24 cellular contexts compared by ENCODE assay signal in the genomic region with DNA sequence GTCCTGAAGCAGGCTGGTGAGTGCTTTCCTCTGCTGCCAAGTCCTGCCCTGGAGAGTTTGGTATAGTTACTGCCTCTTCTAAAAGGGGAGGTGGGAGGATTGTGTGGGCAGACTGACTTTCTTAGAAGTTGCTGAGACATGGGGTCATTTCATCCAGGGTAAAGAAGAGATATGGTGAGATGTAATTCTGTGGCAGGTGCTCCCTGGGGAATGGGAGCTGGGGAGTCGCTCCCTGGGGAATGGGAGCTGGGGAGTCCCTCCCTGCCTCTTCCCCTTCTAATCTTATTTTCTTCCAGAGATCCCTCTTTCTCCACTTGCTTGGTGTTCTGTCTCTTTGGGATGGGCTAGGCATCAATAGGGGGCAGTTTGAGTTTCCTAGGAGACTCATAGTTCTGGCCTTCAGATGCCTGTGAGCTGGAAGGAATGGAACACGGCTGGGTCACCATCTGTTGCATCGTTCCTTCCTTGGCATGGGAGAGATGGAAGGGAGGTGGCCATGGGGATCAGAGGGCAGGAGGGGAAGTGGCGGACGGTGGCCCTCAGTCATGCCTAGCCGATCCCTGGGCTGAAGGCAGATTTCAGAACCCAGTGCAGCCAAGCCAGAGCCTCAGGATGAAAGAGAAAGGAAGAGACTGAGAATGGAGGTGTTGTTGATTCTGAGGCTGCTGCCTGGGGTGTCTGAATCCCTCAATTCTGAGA. TPM values are rescaled to one million over a fixed set of nuclear protein-coding genes. Genes with fewer than 3 reads are reported as not detected.
DNase-seq lines count a peak whose midpoint lies in the region; ATAC-seq and TF ChIP-seq lines count a peak whose summit lies in the region.
"Had no signal": no experiment of that assay in that cellular context is flagged by ENCODE, and none has a peak within 500 bp of the region (broad histone marks: within the 10 kb centered on the region; RNA-seq: fewer than 3 reads in every experiment).

No MANE protein-coding gene starts in this region.

- H3K36me3 Mint-ChIP-seq in glutamatergic neuron (ENCODE audit: unreplicated experiment): no peaks in the 10 kb centered on the region
- H3K36me3 Mint-ChIP-seq: activated naive CD8-positive, alpha-beta T cell treated with anti-CD3 and anti-CD28 coated beads for 36 hours had no signal

- DNase-seq in NCI-H2171 treated with DMSO at 0.1 percent for 48 hours (lab: John Stamatoyannopoulos, UW): peak; percentile 26
- no peak for DNase-seq in NCI-H2171 (lab: John Stamatoyannopoulos, UW)
- DNase-seq in SJCRH30: no peak
- DNase-seq in glutamatergic neuron: no peak
- peak; percentile 26 for DNase-seq in ureter (ENCODE audit: low spot score)
- DNase-seq in T-helper 2 cell: no peak
- DNase-seq: activated CD4-positive, alpha-beta T cell treated with anti-CD3 and anti-CD28 coated beads, Interleukin-2, amount 10 ng/mL, durations not matched to agents 7 days and 5 days; activated gamma-delta T cell; activated naive CD8-positive, alpha-beta T cell treated with anti-CD3 and anti-CD28 coated beads for 36 hours; activated T-cell treated with anti-CD3 and anti-CD28 coated beads, Interleukin-2, amount 50 U/mL, for 4 hours; anterior cingulate cortex; CD4-positive, alpha-beta T cell; H7; NCI-H1436; stimulated activated CD4-positive, alpha-beta T cell treated with anti-CD3 and anti-CD28 coated beads, Interleukin-4, amount 100 ng/mL, for 4 hours; SW 1271; T-helper 9 cell; trophoblast cell had no signal

- H3K4me3 Mint-ChIP-seq in glutamatergic neuron (ENCODE audit: unreplicated experiment): peak overlapping the region; percentile 39
- H3K4me3 Mint-ChIP-seq: activated CD4-positive, alpha-beta T cell treated with anti-CD3 and anti-CD28 coated beads, Interleukin-2, amount 10 ng/mL, durations not matched to agents 7 days and 5 days; activated naive CD8-positive, alpha-beta T cell treated with anti-CD3 and anti-CD28 coated beads for 36 hours; activated T-cell treated with anti-CD3 and anti-CD28 coated beads, Interleukin-2, amount 50 U/mL, for 4 hours; CD4-positive, alpha-beta T cell had no signal

- H3K4me1 Mint-ChIP-seq in glutamatergic neuron (ENCODE audit: low read depth, unreplicated experiment): peaks cover 19% of the 10 kb centered on the region
- H3K4me1 Mint-ChIP-seq: activated CD4-positive, alpha-beta T cell treated with anti-CD3 and anti-CD28 coated beads, Interleukin-2, amount 10 ng/mL, durations not matched to agents 7 days and 5 days; activated naive CD8-positive, alpha-beta T cell treated with anti-CD3 and anti-CD28 coated beads for 36 hours had no signal

- no peaks in the 10 kb centered on the region for H3K27me3 ChIP-seq in SJCRH30

- ATAC-seq in HG03571 (IDR thresholded peaks at IDR 0.05; ENCODE audit: unreplicated experiment) (no peak), HG02623 (IDR thresholded peaks at IDR 0.05; ENCODE audit: unreplicated experiment) (no peak)
- ATAC-seq: activated T-cell treated with anti-CD3 and anti-CD28 coated beads, Interleukin-2, amount 50 U/mL, for 4 hours had no signal

- no peaks in the 10 kb centered on the region for H3K36me3 ChIP-seq in SJCRH30
- H3K36me3 ChIP-seq: neutrophil had no signal

- H3K4me3 ChIP-seq in SJCRH30: no peak overlapping the region
- H3K4me3 ChIP-seq: coronary artery had no signal

- no peak overlapping the region for H3K27ac Mint-ChIP-seq in glutamatergic neuron (ENCODE audit: unreplicated experiment)
- H3K27ac Mint-ChIP-seq: activated CD4-positive, alpha-beta T cell treated with anti-CD3 and anti-CD28 coated beads, Interleukin-2, amount 10 ng/mL, durations not matched to agents 7 days and 5 days; activated naive CD8-positive, alpha-beta T cell treated with anti-CD3 and anti-CD28 coated beads for 36 hours; CD4-positive, alpha-beta T cell; progenitor cell of endocrine pancreas had no signal

- H3K9me3 Mint-ChIP-seq in glutamatergic neuron (ENCODE audit: unreplicated experiment): peaks cover 8% of the 10 kb centered on the region
- H3K9me3 Mint-ChIP-seq: activated CD4-positive, alpha-beta T cell treated with anti-CD3 and anti-CD28 coated beads, Interleukin-2, amount 10 ng/mL, durations not matched to agents 7 days and 5 days; activated naive CD8-positive, alpha-beta T cell treated with anti-CD3 and anti-CD28 coated beads for 36 hours; activated T-cell treated with anti-CD3 and anti-CD28 coated beads, Interleukin-2, amount 50 U/mL, for 4 hours; CD4-positive, alpha-beta T cell had no signal

- H3K27me3 Mint-ChIP-seq in glutamatergic neuron (ENCODE audit: unreplicated experiment): peaks cover 7% of the 10 kb centered on the region
- H3K27me3 Mint-ChIP-seq: activated CD4-positive, alpha-beta T cell treated with anti-CD3 and anti-CD28 coated beads, Interleukin-2, amount 10 ng/mL, durations not matched to agents 7 days and 5 days had no signal

- TF ChIP-seq CTCF in glutamatergic neuron (IDR thresholded peaks at IDR 0.05; ENCODE audit: partially characterized antibody, unreplicated experiment): no peak

- H3K9me3 ChIP-seq in SJCRH30 (replicated peaks): no peaks in the 10 kb centered on the region
- H3K9me3 ChIP-seq: neutrophil had no signal

- peaks cover 57% of the 10 kb centered on the region for H3K4me1 ChIP-seq in SJCRH30

- H3K27ac ChIP-seq in SJCRH30: peak overlapping the region; percentile 100
- H3K27ac ChIP-seq: coronary artery, neutrophil, VCaP had no signal

RNA-seq across cellular contexts. Expression of gene NFASC, which starts 59.0 kb away (rescaled TPM):
- 58.7 and 72.0 TPM in 2 replicates for total RNA-seq in SJCRH30 (2014; rRNA removed; shearing (Covaris generic))
- total RNA-seq in glutamatergic neuron (ENCODE audit: unreplicated experiment) (301 TPM), ureter (52.3 TPM)
- total RNA-seq: CD4-positive, alpha-beta T cell had no signal

Comparison
In these comparisons a context has a peak if more than half of its experiments do, and no peak if none do; other contexts are left out.
1. DNase-seq: peak in NCI-H2171 treated with DMSO at 0.1 percent for 48 hours (single experiment) and ureter (single experiment); none in NCI-H2171 (single experiment), SJCRH30 (0 of 2), glutamatergic neuron (single experiment) and T-helper 2 cell (0 of 5).